In genomic region chr17:9912146-9913099, GRCh38 we compare ENCODE assay signal across 23 cellular contexts. TPM values are rescaled to one million over a fixed set of nuclear protein-coding genes. Genes with fewer than 3 reads are reported as not detected.
A peak's percentile ranks its signal among the peaks of the same experiment; 100 is the strongest.
DNase-seq lines count a peak whose midpoint lies in the region; ATAC-seq and TF ChIP-seq lines count a peak whose summit lies in the region.
"Had no signal": no experiment of that assay in that cellular context is flagged by ENCODE, and none has a peak within 500 bp of the region (broad histone marks: within the 10 kb centered on the region; RNA-seq: fewer than 3 reads in every experiment).

No MANE protein-coding gene starts in this region.

- H3K27me3 Mint-ChIP-seq in activated T-cell treated with anti-CD3 and anti-CD28 coated beads, Interleukin-2, amount 50 U/mL, for 24 hours, result no peaks in the 10 kb centered on the region
- H3K27me3 Mint-ChIP-seq: CD4-positive, CD25-positive, alpha-beta regulatory T cell had no signal

- H3K4me3 Mint-ChIP-seq in activated T-cell treated with anti-CD3 and anti-CD28 coated beads, Interleukin-2, amount 50 U/mL, for 24 hours, result no peak overlapping the region
- H3K4me3 Mint-ChIP-seq: B cell; CD4-positive, CD25-positive, alpha-beta regulatory T cell; GM23338; T-cell had no signal

- H3K4me1 ChIP-seq in osteoblast (ENCODE audit: insufficient read depth, low read length), result no peaks in the 10 kb centered on the region

- no peak overlapping the region for H3K27ac Mint-ChIP-seq in activated T-cell treated with anti-CD3 and anti-CD28 coated beads, Interleukin-2, amount 50 U/mL, for 24 hours
- H3K27ac Mint-ChIP-seq: B cell; CD4-positive, CD25-positive, alpha-beta regulatory T cell; GM23338; T-cell had no signal

- no peaks in the 10 kb centered on the region for H3K9me3 ChIP-seq in osteoblast (ENCODE audit: low read depth, low read length)

- H2AFZ ChIP-seq in osteoblast (ENCODE audit: low read length), result no peak overlapping the region
- H2AFZ ChIP-seq: GM23338 had no signal

- no peaks in the 10 kb centered on the region for H3K9me3 Mint-ChIP-seq in activated T-cell treated with anti-CD3 and anti-CD28 coated beads, Interleukin-2, amount 50 U/mL, for 24 hours
- H3K9me3 Mint-ChIP-seq: GM23338, T-cell had no signal

- no peaks in the 10 kb centered on the region for H3K4me1 Mint-ChIP-seq in activated T-cell treated with anti-CD3 and anti-CD28 coated beads, Interleukin-2, amount 50 U/mL, for 24 hours (ENCODE audit: low read depth)
- H3K4me1 Mint-ChIP-seq: B cell; CD4-positive, CD25-positive, alpha-beta regulatory T cell; T-cell had no signal

- H4K20me1 ChIP-seq in osteoblast (ENCODE audit: insufficient read depth, low read length), result no peaks in the 10 kb centered on the region

- no peaks in the 10 kb centered on the region for H3K27me3 ChIP-seq in osteoblast (ENCODE audit: insufficient read depth, low read length)

- no peak overlapping the region for H3K4me2 ChIP-seq in osteoblast (ENCODE audit: insufficient read depth, low read length)
- H3K4me2 ChIP-seq: GM23338 had no signal

- peak overlapping the region; percentile 72 for H3K27ac ChIP-seq in cingulate gyrus (ENCODE audit: low read depth, low read length)
- H3K27ac ChIP-seq in osteoblast (ENCODE audit: low read depth, low read length), result no peak overlapping the region
- H3K27ac ChIP-seq: 22Rv1, SK-N-MC had no signal

- H3K4me3 ChIP-seq in osteoblast (ENCODE audit: insufficient read depth, low read length), result no peak overlapping the region
- H3K4me3 ChIP-seq: GM23338, SK-N-MC had no signal

- no peaks in the 10 kb centered on the region for H3K36me3 Mint-ChIP-seq in activated T-cell treated with anti-CD3 and anti-CD28 coated beads, Interleukin-2, amount 50 U/mL, for 24 hours (ENCODE audit: low read depth)
- H3K36me3 Mint-ChIP-seq: CD4-positive, CD25-positive, alpha-beta regulatory T cell; T-cell had no signal

- ATAC-seq in HG02798 (IDR thresholded peaks at IDR 0.05; ENCODE audit: poor library complexity, unreplicated experiment) (no peak), GM19023 (IDR thresholded peaks at IDR 0.05; ENCODE audit: unreplicated experiment) (no peak)
- ATAC-seq: GM23338, HCT116, T-cell had no signal

- H3K79me2 ChIP-seq in osteoblast (ENCODE audit: insufficient read depth, low read length), result no peaks in the 10 kb centered on the region

- no peak for TF ChIP-seq CTCF in osteoblast (IDR thresholded peaks at IDR 0.05; ENCODE audit: extremely low read depth, low read depth, low read length)

- no peaks in the 10 kb centered on the region for H3K36me3 ChIP-seq in osteoblast (ENCODE audit: insufficient read depth, low read length)

- DNase-seq in DMS 273 (lab: John Stamatoyannopoulos, UW; ENCODE audit: unreplicated experiment), result peak; percentile 72
- no peak for DNase-seq in DMS 273 treated with DMSO at 0.1 percent for 48 hours (lab: John Stamatoyannopoulos, UW)
- DNase-seq in osteoblast (ENCODE audit: insufficient read length, low spot score, missing footprints), result peak; percentile 59
- no peak for DNase-seq in activated T-cell treated with anti-CD3 and anti-CD28 coated beads, Interleukin-2, amount 50 U/mL, for 24 hours
- no peak for DNase-seq in DMS53 (lab: John Stamatoyannopoulos, UW)
- DNase-seq: CD4-positive, CD25-positive, alpha-beta regulatory T cell; NCI-H1092 treated with DMSO at 0.1 percent for 48 hours; NCI-H146; NCI-H2029 treated with DMSO at 0.1 percent for 48 hours; NCI-H446 treated with DMSO at 0.1 percent for 48 hours; NCI-H82; OCI-M1; SHP77; T-cell had no signal

RNA-seq across cellular contexts. Expression of gene RCVRN, which starts 7.4 kb away (rescaled TPM):
- total RNA-seq in osteoblast, result not detected in 2 replicates
- total RNA-seq: B cell; CD4-positive, CD25-positive, alpha-beta regulatory T cell; GM23338; LHCN-M2 had no signal

Comparison
In these comparisons a context has a peak if more than half of its experiments do, and no peak if none do; other contexts are left out.
1. DNase-seq: peak in DMS 273 (single experiment) and osteoblast (single experiment); none in DMS 273 treated with DMSO at 0.1 percent for 48 hours (single experiment), activated T-cell treated with anti-CD3 and anti-CD28 coated beads, Interleukin-2, amount 50 U/mL, for 24 hours (single experiment) and DMS53 (single experiment).